ENCODE assay signal across 13 cellular contexts in the genomic region with DNA sequence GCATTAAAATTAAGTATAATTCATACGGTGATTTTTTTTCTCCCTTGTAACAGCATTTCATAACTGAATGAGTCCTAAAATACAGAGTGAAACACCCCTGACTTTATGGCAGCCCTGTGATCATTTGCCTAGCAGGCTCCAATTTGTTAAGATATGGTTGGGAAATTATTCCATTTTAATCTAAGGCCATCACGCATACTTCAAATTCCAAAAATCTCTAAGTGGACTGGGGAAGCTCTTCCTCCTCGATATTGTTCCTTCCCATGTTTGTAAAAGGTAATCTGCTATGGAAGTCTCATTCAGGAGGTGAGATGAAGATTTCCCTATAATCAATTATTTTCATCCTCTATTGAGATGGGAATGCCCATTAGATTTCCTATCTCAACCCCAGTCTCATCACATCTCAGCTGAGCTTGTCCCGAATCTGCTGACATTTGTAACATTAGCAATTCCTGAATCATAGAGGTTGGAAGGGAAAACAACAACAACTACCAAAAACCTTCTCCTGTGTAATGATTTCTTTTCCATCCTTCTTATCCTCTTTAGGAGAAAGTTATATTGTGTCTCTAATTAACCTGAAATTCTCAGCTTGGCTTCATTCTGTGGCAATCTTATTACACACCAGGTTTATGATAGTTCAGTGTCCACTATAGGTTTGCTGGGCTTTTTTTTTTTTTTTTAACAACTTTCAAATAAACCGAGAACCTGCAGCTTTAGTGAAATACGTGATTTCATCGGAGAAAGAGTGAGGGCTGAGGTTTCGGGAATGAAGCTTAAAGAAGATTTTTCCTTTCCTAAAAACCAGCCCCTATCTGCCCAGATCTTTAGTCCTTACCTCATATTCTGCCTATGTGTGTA. TPM values are rescaled to one million over a fixed set of nuclear protein-coding genes. Genes with fewer than 3 reads are reported as not detected.
DNase-seq lines count a peak whose midpoint lies in the region; ATAC-seq, FAIRE-seq and TF ChIP-seq lines count a peak whose summit lies in the region.
"Had no signal": no experiment of that assay in that cellular context is flagged by ENCODE, and none has a peak within 500 bp of the region (broad histone marks: within the 10 kb centered on the region; RNA-seq: fewer than 3 reads in every experiment).

No MANE protein-coding gene starts in this region.

- H4K20me1 ChIP-seq in astrocyte (ENCODE audit: insufficient read depth, low read length): peaks cover 19% of the 10 kb centered on the region
- H4K20me1 ChIP-seq in smooth muscle cell (ENCODE audit: low read depth): peaks cover 8% of the 10 kb centered on the region

- peaks cover 7% of the 10 kb centered on the region for H3K36me3 Mint-ChIP-seq in astrocyte (ENCODE audit: low read depth, unreplicated experiment)

- no peaks in the 10 kb centered on the region for H3K9me3 Mint-ChIP-seq in astrocyte (ENCODE audit: unreplicated experiment)

- H3K4me3 ChIP-seq in astrocyte (ENCODE audit: insufficient read depth, low read depth, low read length): peak overlapping the region; percentile 85
- peak overlapping the region; percentile 84 for H3K4me3 ChIP-seq in smooth muscle cell

- H3F3A ChIP-seq in smooth muscle cell (ENCODE audit: low read depth): peaks cover 4% of the 10 kb centered on the region

- H3K27ac ChIP-seq in astrocyte (ENCODE audit: low read depth, low read length) (peak overlapping the region; percentile 85), layer of hippocampus (ENCODE audit: low read depth, low read length) (peak overlapping the region; percentile 0), smooth muscle cell (ENCODE audit: low read depth) (no peak overlapping the region)
- H3K27ac ChIP-seq: neutrophil had no signal

- peak overlapping the region; percentile 98 for H3K4me3 Mint-ChIP-seq in astrocyte (ENCODE audit: unreplicated experiment)
- H3K4me3 Mint-ChIP-seq: activated naive CD8-positive, alpha-beta T cell treated with anti-CD3 and anti-CD28 coated beads for 36 hours had no signal

- H3K9me3 ChIP-seq in astrocyte (ENCODE audit: insufficient read depth, low read depth, low read length) (no peaks in the 10 kb centered on the region), smooth muscle cell (replicated peaks; ENCODE audit: low read depth) (no peaks in the 10 kb centered on the region)
- H3K9me3 ChIP-seq: neutrophil had no signal

- H3K4me2 ChIP-seq in astrocyte (ENCODE audit: low read length) (peak overlapping the region; percentile 85), smooth muscle cell (peak overlapping the region; percentile 96)

- TF ChIP-seq CTCF in astrocyte (IDR thresholded peaks at IDR 0.05; ENCODE audit: insufficient read depth, low read depth, low read length) (no peak), smooth muscle cell (IDR thresholded peaks at IDR 0.05; ENCODE audit: borderline replicate concordance, insufficient read depth, poor library complexity, severe bottlenecking) (no peak)

- H3K9ac ChIP-seq in astrocyte (ENCODE audit: low read length): peak overlapping the region; percentile 91
- no peak overlapping the region for H3K9ac ChIP-seq in smooth muscle cell (ENCODE audit: low read depth)

- no peak for FAIRE-seq in astrocyte (lab: Jason Lieb, UNC)
- FAIRE-seq: frontal cortex had no signal

- no peak overlapping the region for H2AFZ ChIP-seq in astrocyte (ENCODE audit: low read depth, low read length)
- no peak overlapping the region for H2AFZ ChIP-seq in smooth muscle cell (ENCODE audit: low read depth)

- DNase-seq in EH (ENCODE audit: low read depth) (peak; percentile 60), astrocyte (ENCODE audit: low read depth) (peak; percentile 56), smooth muscle cell (lab: John Stamatoyannopoulos, UW; ENCODE audit: unreplicated experiment) (no peak), DMS 273 treated with DMSO at 0.1 percent for 48 hours (lab: John Stamatoyannopoulos, UW) (no peak)
- DNase-seq: activated CD4-positive, alpha-beta T cell treated with anti-CD3 and anti-CD28 coated beads for 48 hours; activated naive CD8-positive, alpha-beta T cell treated with anti-CD3 and anti-CD28 coated beads for 36 hours; SIG-M5 had no signal

- H3K4me1 Mint-ChIP-seq in astrocyte (ENCODE audit: low read depth, unreplicated experiment): peaks cover 15% of the 10 kb centered on the region

- peaks cover 27% of the 10 kb centered on the region for H3K27me3 Mint-ChIP-seq in astrocyte (ENCODE audit: low read depth, unreplicated experiment)

- peaks cover 94% of the 10 kb centered on the region for H3K79me2 ChIP-seq in astrocyte (ENCODE audit: insufficient read depth, low read length)
- H3K79me2 ChIP-seq in smooth muscle cell (ENCODE audit: low read depth): peaks cover 16% of the 10 kb centered on the region

- 20% methylated on average over 8 of the region's 8 CpGs for WGBS in smooth muscle cell (ENCODE audit: low lambda C conversion rate)

- H3K27ac Mint-ChIP-seq in astrocyte (ENCODE audit: unreplicated experiment): no peak overlapping the region
- H3K27ac Mint-ChIP-seq: activated naive CD8-positive, alpha-beta T cell treated with anti-CD3 and anti-CD28 coated beads for 36 hours had no signal

- H3K4me1 ChIP-seq in astrocyte (ENCODE audit: insufficient read depth, low read length): peaks cover 22% of the 10 kb centered on the region
- peaks cover 41% of the 10 kb centered on the region for H3K4me1 ChIP-seq in smooth muscle cell (ENCODE audit: low read depth)

- H3K36me3 ChIP-seq in astrocyte (ENCODE audit: insufficient read depth, low read length): no peaks in the 10 kb centered on the region
- no peaks in the 10 kb centered on the region for H3K36me3 ChIP-seq in smooth muscle cell (ENCODE audit: low read depth)
- H3K36me3 ChIP-seq: neutrophil had no signal

- ATAC-seq in GM18867 (IDR thresholded peaks at IDR 0.05; ENCODE audit: unreplicated experiment) (no peak), GM18868 (IDR thresholded peaks at IDR 0.05; ENCODE audit: unreplicated experiment) (no peak), GM21390 (IDR thresholded peaks at IDR 0.05; ENCODE audit: unreplicated experiment) (no peak)

- no peaks in the 10 kb centered on the region for H3K27me3 ChIP-seq in astrocyte (ENCODE audit: insufficient read depth, low read length)
- peaks cover 13% of the 10 kb centered on the region for H3K27me3 ChIP-seq in layer of hippocampus (ENCODE audit: control insufficient read depth, insufficient read depth, low read length)
- peaks cover 56% of the 10 kb centered on the region for H3K27me3 ChIP-seq in smooth muscle cell (ENCODE audit: low read depth)

RNA-seq across cellular contexts. Expression of a gene that starts 2.2 kb away (rescaled TPM):
- total RNA-seq in astrocyte (59.0 and 75.8 TPM in 2 replicates), smooth muscle cell (4.5 and 9.8 TPM in 2 replicates)
- polyA plus RNA-seq in smooth muscle cell: 4.7 and 11.3 TPM in 2 replicates
- total RNA-seq: activated naive CD8-positive, alpha-beta T cell treated with anti-CD3 and anti-CD28 coated beads for 36 hours had no signal

Comparison
In these comparisons a context has a peak if more than half of its experiments do, and no peak if none do; other contexts are left out.
1. DNase-seq: peak in EH (single experiment) and astrocyte (single experiment); none in smooth muscle cell (single experiment) and DMS 273 treated with DMSO at 0.1 percent for 48 hours (single experiment).